ENCODE assay signal across 1 cellular context in the genomic region with DNA sequence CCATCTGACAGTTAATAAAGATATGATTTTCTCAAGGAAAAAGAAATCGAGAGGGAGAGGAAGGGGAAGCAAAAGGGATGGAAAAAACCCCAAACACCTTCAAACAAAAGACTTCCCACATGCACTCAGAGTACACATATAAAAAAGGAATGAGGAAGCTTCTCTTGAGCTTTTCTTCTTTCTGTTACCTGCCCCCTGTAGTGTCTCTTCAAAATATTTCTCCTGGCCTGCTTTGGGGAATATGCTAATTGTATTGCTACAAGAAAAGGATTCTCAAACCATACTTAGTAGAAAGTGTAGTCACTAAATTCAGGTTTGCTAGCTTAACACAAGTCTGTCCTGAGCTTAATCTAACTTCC.
TF ChIP-seq lines count a peak whose summit lies in the region.

No MANE protein-coding gene starts in this region.

TF ChIP-seq in GM23338, 12 proteins besides CTCF, POLR2A, EP300 and RAD21 (continued from another document):
- TF ChIP-seq, protein P1, sequence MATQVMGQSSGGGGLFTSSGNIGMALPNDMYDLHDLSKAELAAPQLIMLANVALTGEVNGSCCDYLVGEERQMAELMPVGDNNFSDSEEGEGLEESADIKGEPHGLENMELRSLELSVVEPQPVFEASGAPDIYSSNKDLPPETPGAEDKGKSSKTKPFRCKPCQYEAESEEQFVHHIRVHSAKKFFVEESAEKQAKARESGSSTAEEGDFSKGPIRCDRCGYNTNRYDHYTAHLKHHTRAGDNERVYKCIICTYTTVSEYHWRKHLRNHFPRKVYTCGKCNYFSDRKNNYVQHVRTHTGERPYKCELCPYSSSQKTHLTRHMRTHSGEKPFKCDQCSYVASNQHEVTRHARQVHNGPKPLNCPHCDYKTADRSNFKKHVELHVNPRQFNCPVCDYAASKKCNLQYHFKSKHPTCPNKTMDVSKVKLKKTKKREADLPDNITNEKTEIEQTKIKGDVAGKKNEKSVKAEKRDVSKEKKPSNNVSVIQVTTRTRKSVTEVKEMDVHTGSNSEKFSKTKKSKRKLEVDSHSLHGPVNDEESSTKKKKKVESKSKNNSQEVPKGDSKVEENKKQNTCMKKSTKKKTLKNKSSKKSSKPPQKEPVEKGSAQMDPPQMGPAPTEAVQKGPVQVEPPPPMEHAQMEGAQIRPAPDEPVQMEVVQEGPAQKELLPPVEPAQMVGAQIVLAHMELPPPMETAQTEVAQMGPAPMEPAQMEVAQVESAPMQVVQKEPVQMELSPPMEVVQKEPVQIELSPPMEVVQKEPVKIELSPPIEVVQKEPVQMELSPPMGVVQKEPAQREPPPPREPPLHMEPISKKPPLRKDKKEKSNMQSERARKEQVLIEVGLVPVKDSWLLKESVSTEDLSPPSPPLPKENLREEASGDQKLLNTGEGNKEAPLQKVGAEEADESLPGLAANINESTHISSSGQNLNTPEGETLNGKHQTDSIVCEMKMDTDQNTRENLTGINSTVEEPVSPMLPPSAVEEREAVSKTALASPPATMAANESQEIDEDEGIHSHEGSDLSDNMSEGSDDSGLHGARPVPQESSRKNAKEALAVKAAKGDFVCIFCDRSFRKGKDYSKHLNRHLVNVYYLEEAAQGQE (IDR thresholded peaks at IDR 0.05; ENCODE audit: unreplicated experiment) = no peak
- TF ChIP-seq CREB1 (CRISPR knock-in tag; IDR thresholded peaks at IDR 0.05; ENCODE audit: low read depth) = no peak
- TF ChIP-seq, protein P2, sequence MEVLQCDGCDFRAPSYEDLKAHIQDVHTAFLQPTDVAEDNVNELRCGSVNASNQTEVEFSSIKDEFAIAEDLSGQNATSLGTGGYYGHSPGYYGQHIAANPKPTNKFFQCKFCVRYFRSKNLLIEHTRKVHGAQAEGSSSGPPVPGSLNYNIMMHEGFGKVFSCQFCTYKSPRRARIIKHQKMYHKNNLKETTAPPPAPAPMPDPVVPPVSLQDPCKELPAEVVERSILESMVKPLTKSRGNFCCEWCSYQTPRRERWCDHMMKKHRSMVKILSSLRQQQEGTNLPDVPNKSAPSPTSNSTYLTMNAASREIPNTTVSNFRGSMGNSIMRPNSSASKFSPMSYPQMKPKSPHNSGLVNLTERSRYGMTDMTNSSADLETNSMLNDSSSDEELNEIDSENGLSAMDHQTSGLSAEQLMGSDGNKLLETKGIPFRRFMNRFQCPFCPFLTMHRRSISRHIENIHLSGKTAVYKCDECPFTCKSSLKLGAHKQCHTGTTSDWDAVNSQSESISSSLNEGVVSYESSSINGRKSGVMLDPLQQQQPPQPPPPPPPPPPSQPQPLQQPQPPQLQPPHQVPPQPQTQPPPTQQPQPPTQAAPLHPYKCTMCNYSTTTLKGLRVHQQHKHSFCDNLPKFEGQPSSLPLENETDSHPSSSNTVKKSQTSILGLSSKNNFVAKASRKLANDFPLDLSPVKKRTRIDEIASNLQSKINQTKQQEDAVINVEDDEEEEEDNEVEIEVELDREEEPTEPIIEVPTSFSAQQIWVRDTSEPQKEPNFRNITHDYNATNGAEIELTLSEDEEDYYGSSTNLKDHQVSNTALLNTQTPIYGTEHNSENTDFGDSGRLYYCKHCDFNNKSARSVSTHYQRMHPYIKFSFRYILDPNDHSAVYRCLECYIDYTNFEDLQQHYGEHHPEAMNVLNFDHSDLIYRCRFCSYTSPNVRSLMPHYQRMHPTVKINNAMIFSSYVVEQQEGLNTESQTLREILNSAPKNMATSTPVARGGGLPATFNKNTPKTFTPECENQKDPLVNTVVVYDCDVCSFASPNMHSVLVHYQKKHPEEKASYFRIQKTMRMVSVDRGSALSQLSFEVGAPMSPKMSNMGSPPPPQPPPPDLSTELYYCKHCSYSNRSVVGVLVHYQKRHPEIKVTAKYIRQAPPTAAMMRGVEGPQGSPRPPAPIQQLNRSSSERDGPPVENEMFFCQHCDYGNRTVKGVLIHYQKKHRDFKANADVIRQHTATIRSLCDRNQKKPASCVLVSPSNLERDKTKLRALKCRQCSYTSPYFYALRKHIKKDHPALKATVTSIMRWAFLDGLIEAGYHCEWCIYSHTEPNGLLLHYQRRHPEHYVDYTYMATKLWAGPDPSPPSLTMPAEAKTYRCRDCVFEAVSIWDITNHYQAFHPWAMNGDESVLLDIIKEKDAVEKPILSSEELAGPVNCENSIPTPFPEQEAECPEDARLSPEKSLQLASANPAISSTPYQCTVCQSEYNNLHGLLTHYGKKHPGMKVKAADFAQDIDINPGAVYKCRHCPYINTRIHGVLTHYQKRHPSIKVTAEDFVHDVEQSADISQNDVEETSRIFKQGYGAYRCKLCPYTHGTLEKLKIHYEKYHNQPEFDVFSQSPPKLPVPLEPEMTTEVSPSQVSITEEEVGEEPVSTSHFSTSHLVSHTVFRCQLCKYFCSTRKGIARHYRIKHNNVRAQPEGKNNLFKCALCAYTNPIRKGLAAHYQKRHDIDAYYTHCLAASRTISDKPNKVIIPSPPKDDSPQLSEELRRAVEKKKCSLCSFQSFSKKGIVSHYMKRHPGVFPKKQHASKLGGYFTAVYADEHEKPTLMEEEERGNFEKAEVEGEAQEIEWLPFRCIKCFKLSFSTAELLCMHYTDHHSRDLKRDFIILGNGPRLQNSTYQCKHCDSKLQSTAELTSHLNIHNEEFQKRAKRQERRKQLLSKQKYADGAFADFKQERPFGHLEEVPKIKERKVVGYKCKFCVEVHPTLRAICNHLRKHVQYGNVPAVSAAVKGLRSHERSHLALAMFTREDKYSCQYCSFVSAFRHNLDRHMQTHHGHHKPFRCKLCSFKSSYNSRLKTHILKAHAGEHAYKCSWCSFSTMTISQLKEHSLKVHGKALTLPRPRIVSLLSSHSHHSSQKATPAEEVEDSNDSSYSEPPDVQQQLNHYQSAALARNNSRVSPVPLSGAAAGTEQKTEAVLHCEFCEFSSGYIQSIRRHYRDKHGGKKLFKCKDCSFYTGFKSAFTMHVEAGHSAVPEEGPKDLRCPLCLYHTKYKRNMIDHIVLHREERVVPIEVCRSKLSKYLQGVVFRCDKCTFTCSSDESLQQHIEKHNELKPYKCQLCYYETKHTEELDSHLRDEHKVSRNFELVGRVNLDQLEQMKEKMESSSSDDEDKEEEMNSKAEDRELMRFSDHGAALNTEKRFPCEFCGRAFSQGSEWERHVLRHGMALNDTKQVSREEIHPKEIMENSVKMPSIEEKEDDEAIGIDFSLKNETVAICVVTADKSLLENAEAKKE (CRISPR knock-in tag; IDR thresholded peaks at IDR 0.05) = no peak
